In the genomic region with DNA sequence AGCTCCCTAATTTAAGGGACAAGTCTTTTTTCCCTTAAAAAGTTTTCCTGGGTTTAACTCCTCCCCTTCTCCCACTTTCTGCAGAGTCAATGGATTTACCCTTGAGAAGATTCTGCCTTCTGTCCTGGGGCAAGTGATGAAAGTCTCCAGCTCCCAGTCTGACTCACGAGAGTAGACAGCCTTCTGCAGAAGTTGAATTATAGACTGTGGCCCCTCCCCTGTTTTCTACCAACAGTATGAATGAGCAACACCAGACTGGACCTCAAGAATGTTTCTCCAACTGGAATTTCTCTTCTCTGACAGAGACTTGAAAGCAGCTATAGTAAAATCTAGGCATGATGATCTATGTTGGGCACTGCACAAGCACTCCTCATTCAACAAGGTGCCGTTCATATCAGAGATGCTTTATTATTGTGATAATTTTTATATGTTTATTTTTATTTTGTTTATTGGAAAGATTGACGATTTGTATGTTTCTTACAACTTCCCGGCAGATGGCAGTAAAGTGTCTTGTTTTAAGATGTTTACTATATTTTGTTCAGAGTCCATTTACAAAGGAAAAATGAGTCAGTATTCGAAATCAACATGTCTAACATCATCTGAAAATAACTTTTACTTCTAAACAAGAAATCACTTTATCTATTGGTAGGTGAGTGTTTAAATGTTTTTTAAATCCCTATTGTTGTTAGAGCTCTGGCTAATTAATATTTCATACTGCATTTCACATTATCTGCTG, we compare ENCODE assay signal across 8 cellular contexts. TPM values are rescaled to one million over a fixed set of nuclear protein-coding genes. Genes with fewer than 3 reads are reported as not detected.
DNase-seq lines count a peak whose midpoint lies in the region; ATAC-seq, FAIRE-seq and TF ChIP-seq lines count a peak whose summit lies in the region.

No MANE protein-coding gene starts in this region.

- H3K4me3 ChIP-seq in AG04449 (ENCODE audit: low read depth, low read length): no peak overlapping the region

- FAIRE-seq in frontal cortex (lab: Jason Lieb, UNC) (peak; percentile 76), GM19239 (lab: Jason Lieb, UNC) (no peak)

- DNase-seq in AG04449 (ENCODE audit: low read depth, low spot score): peak; percentile 53
- peak; percentile 56 for DNase-seq in HCEC 1CT
- DNase-seq in RKO (ENCODE audit: low spot score): peak; percentile 72
- DNase-seq in frontal cortex (ENCODE audit: low spot score in 2 of 2): peak in 1 of 2 donors; percentile 34
- no peak for DNase-seq in stimulated activated CD4-positive, alpha-beta T cell treated with anti-CD3 and anti-CD28 coated beads, Interleukin-4, amount 100 ng/mL, for 1 hour
- DNase-seq in GM19239 (ENCODE audit: insufficient read length, low spot score): no peak

- no peak for TF ChIP-seq CTCF in AG04449 (IDR thresholded peaks at IDR 0.05; ENCODE audit: insufficient read depth, low read length, missing control alignments)

- ATAC-seq in HG02970 (IDR thresholded peaks at IDR 0.05; ENCODE audit: low FRiP score, unreplicated experiment) (no peak), GM18907 (IDR thresholded peaks at IDR 0.05; ENCODE audit: unreplicated experiment) (no peak)

- POLR2A ChIA-PET in AG04449 (lab: Yijun Ruan, JAX): no interaction called here

- CTCF ChIA-PET in AG04449 (lab: Yijun Ruan, JAX): interaction anchor here (1.0 to 21.9 kb wide), 13 partner anchors 8 to 153 kb away, joined by 3 to 408 read pairs (median 3); no protein-coding TSS in a partner anchor

RNA-seq across cellular contexts. Expression of gene LMO2, which starts 56.6 kb away (rescaled TPM):
- total RNA-seq in frontal cortex: 17.1 TPM

Comparison
In these comparisons a context has a peak if more than half of its experiments do, and no peak if none do; other contexts are left out.
1. DNase-seq: peak in AG04449 (single experiment), HCEC 1CT (single experiment) and RKO (single experiment); none in stimulated activated CD4-positive, alpha-beta T cell treated with anti-CD3 and anti-CD28 coated beads, Interleukin-4, amount 100 ng/mL, for 1 hour (single experiment) and GM19239 (single experiment).